In the genomic region with DNA sequence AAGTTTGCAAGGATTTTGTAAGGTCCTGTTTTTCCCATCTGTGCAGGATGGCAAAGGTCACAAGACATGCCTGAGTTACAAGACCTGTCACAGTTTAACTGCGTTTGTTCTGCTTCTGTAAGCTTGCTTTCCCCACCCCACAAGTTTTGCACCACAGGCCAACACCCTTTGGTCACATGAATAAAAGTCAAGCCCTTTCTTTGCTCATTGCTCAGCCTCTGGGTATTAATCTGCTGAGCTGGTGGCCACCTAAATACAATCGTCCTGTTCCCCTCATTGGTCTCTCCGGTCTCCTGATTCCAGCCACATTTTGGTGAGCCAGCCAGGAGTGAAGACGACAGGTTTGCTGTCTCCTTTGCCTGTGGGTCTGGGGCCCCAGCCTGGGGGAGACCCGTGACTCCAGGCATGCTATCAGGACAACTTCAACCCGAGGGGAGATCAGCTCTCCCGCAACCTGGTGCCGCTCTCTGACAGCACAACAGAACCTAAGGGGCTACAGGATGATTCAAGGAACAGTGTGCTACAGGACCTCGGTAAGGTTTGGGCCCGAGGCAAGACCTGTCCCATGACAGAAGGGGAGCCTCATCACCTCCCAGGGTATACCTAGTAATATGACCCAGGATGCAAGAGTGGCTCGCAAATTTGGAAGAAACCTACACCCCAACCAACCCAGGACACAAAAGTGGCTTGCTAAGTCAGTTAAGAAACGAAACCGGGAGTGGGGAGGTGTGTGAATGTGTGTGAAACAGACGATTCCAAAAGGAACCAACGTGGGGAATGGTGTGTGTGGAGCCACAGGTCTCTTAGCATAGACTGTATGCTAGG, we compare ENCODE assay signal across 10 cellular contexts.
A peak's percentile ranks its signal among the peaks of the same experiment; 100 is the strongest.
DNase-seq lines count a peak whose midpoint lies in the region; ATAC-seq and TF ChIP-seq lines count a peak whose summit lies in the region.
"Had no signal": no experiment of that assay in that cellular context is flagged by ENCODE, and none has a peak within 500 bp of the region (broad histone marks: within the 10 kb centered on the region; RNA-seq: fewer than 3 reads in every experiment).

No MANE protein-coding gene starts in this region.

- peak overlapping the region; percentile 98 for H3K27ac Mint-ChIP-seq in activated T-cell treated with anti-CD3 and anti-CD28 coated beads, Interleukin-2, amount 50 U/mL, for 72 hours
- H3K27ac Mint-ChIP-seq in immature natural killer cell, result peak overlapping the region in 1 of 6 donors; percentile 99

- ATAC-seq in activated T-cell treated with anti-CD3 and anti-CD28 coated beads, Interleukin-2, amount 50 U/mL, for 72 hours (replicated peaks in 1 of 2), result peak in 1 of 2 donors; percentile 29

- no peaks in the 10 kb centered on the region for H3K4me1 ChIP-seq in thyroid gland

- no peaks in the 10 kb centered on the region for H3K27me3 ChIP-seq in thyroid gland

- no peaks in the 10 kb centered on the region for H3K9me3 ChIP-seq in thyroid gland

- WGBS in thyroid gland, 2 donors, result 1 to 4% methylated on average over 9 of the region's 15 CpGs

- no peaks in the 10 kb centered on the region for H3K4me1 Mint-ChIP-seq in activated T-cell treated with anti-CD3 and anti-CD28 coated beads, Interleukin-2, amount 50 U/mL, for 72 hours (ENCODE audit: low read depth)
- H3K4me1 Mint-ChIP-seq in immature natural killer cell, result no peaks in the 10 kb centered on the region

- intact Hi-C loops in thyroid gland (cut with DNase I), result no loop called here

- no peaks in the 10 kb centered on the region for H3K36me3 Mint-ChIP-seq in activated T-cell treated with anti-CD3 and anti-CD28 coated beads, Interleukin-2, amount 50 U/mL, for 72 hours (ENCODE audit: insufficient read depth in 2 of 2)
- no peaks in the 10 kb centered on the region for H3K36me3 Mint-ChIP-seq in immature natural killer cell
- H3K36me3 Mint-ChIP-seq: naive B cell had no signal

- TF ChIP-seq CTCF in thyroid gland (IDR thresholded peaks at IDR 0.05), result no peak

- DNase-seq in activated T-cell treated with anti-CD3 and anti-CD28 coated beads, Interleukin-2, amount 50 U/mL, for 72 hours, result peak in 1 of 2 donors; percentile 14
- DNase-seq in activated T-cell treated with anti-CD3 and anti-CD28 coated beads, Interleukin-2, amount 50 U/mL, for 48 hours, result no peak
- peak; percentile 4 for DNase-seq in RPMI8226
- peak; percentile 1 for DNase-seq in fibroblast of gingiva (ENCODE audit: low read depth)
- DNase-seq in thyroid gland, result peak; percentile 29 to 41
- no peak for DNase-seq in kidney tubule cell (ENCODE audit: low spot score)
- no peak for DNase-seq in OCI-M2 (lab: John Stamatoyannopoulos, UW; ENCODE audit: unreplicated experiment)
- DNase-seq in immature natural killer cell, result no peak
- DNase-seq: naive B cell had no signal

- H3K36me3 ChIP-seq in thyroid gland, result no peaks in the 10 kb centered on the region

- H3K9me3 Mint-ChIP-seq in activated T-cell treated with anti-CD3 and anti-CD28 coated beads, Interleukin-2, amount 50 U/mL, for 72 hours, result no peaks in the 10 kb centered on the region
- H3K9me3 Mint-ChIP-seq in immature natural killer cell, result no peaks in the 10 kb centered on the region
- H3K9me3 Mint-ChIP-seq: naive B cell had no signal

- H3K27ac ChIP-seq in thyroid gland, result peak overlapping the region in 1 of 3 donors; percentile 97
- H3K27ac ChIP-seq: KMS-11 had no signal

- no peaks in the 10 kb centered on the region for H3K27me3 Mint-ChIP-seq in activated T-cell treated with anti-CD3 and anti-CD28 coated beads, Interleukin-2, amount 50 U/mL, for 72 hours (ENCODE audit: low read depth)
- peaks cover 0 to 5% (median 0%) of the 10 kb centered on the region in 3 donors for H3K27me3 Mint-ChIP-seq in immature natural killer cell (ENCODE audit: low read depth in 3 of 3)
- H3K27me3 Mint-ChIP-seq: naive B cell had no signal

- peak overlapping the region in 1 of 2 donors; percentile 99 for H3K4me3 Mint-ChIP-seq in activated T-cell treated with anti-CD3 and anti-CD28 coated beads, Interleukin-2, amount 50 U/mL, for 72 hours
- H3K4me3 Mint-ChIP-seq in immature natural killer cell, result peak overlapping the region in 1 of 5 donors; percentile 100

- H3K4me3 ChIP-seq in thyroid gland (replicated peaks in 1 of 3), result peak overlapping the region in 2 of 3 donors; percentile 28 to 66

- TF ChIP-seq POLR2A in thyroid gland (IDR thresholded peaks at IDR 0.05), result no peak

Comparison
In these comparisons a context has a peak if more than half of its experiments do, and no peak if none do; other contexts are left out.
1. DNase-seq: peak in RPMI8226 (single experiment), fibroblast of gingiva (single experiment) and thyroid gland (2 of 2); none in activated T-cell treated with anti-CD3 and anti-CD28 coated beads, Interleukin-2, amount 50 U/mL, for 48 hours (0 of 2), kidney tubule cell (single experiment), OCI-M2 (single experiment) and immature natural killer cell (0 of 3).